8 cellular contexts compared by ENCODE assay signal in genomic region chr5:74903165-74903787, GRCh38. TPM values are rescaled to one million over a fixed set of nuclear protein-coding genes. Genes with fewer than 3 reads are reported as not detected.
A peak's percentile ranks its signal among the peaks of the same experiment; 100 is the strongest.
DNase-seq lines count a peak whose midpoint lies in the region; ATAC-seq and TF ChIP-seq lines count a peak whose summit lies in the region.

No MANE protein-coding gene starts in this region.

- H3K56ac ChIP-seq in IMR-90 (ENCODE audit: extremely low read depth, insufficient read depth, low read length), result no peak overlapping the region

- BruUV-seq in IMR-90 (replicated peaks; lab: Mats Ljungman, UMichigan), result no TSS peak

- H3K14ac ChIP-seq in IMR-90 (replicated peaks; ENCODE audit: low read depth, low read length), result no peak overlapping the region

- in situ Hi-C loops in IMR-90 (cut with MboI; ENCODE audit: low sequenced_read_pairs), result loop anchor here (25.0 kb wide), 1 partner anchor 991 kb away; no protein-coding TSS in a partner anchor

- dilution Hi-C loops in IMR-90 (cut with HindIII; ENCODE audit: low sequenced_read_pairs, unreplicated experiment), result no loop called here

- no peak overlapping the region for H3K18ac ChIP-seq in IMR-90 (ENCODE audit: low read depth, low read length)

- 0 out of 2 replicates have a peak, but pooled peaks have one; percentile 7 for TF ChIP-seq CTCF in IMR-90 (conservative IDR thresholded peaks at IDR 0.05; ENCODE audit: low read depth, low read length)

- H3K27ac Mint-ChIP-seq in activated CD8-positive, alpha-beta T cell treated with anti-CD3 and anti-CD28 coated beads, Interleukin-2, amount 10 ng/mL, durations not matched to agents 7 days and 5 days, result no peak overlapping the region

- no peak overlapping the region for H3K4ac ChIP-seq in IMR-90 (ENCODE audit: low read depth, low read length)

- H4K8ac ChIP-seq in IMR-90 (ENCODE audit: low read depth in 2 of 2, low read length in 2 of 2), result no peak overlapping the region

- H3K4me2 ChIP-seq in IMR-90 (ENCODE audit: low read depth, low read length), result no peak overlapping the region

- ATAC-seq in IMR-90 (ENCODE audit: low read depth) (no peak), HG03354 (IDR thresholded peaks at IDR 0.05; ENCODE audit: poor library complexity, severe bottlenecking, unreplicated experiment) (no peak), GM19452 (IDR thresholded peaks at IDR 0.05; ENCODE audit: unreplicated experiment) (no peak), HG03342 (IDR thresholded peaks at IDR 0.05; ENCODE audit: unreplicated experiment) (no peak)
- ATAC-seq in activated CD8-positive, alpha-beta T cell treated with anti-CD3 and anti-CD28 coated beads, Interleukin-2, amount 10 ng/mL, durations not matched to agents 7 days and 5 days, result peak; percentile 47

- H3K23ac ChIP-seq in IMR-90 (ENCODE audit: low read depth, low read length), result no peak overlapping the region

- H3K4me3 ChIP-seq in IMR-90 (ENCODE audit: insufficient read depth, low read depth, low read length), result no peak overlapping the region

- H3K9me3 ChIP-seq in IMR-90 (ENCODE audit: control insufficient read depth, insufficient read depth, low read length), result peaks cover under 1% of the 10 kb centered on the region; the same call in 1 of the 2 replicates

- H4K20me1 ChIP-seq in IMR-90 (ENCODE audit: insufficient read depth, low read length), result no peaks in the 10 kb centered on the region

- intact Hi-C loops in IMR-90 (cut with micrococcal nuclease), result no loop called here

- no peak overlapping the region for H2BK120ac ChIP-seq in IMR-90 (ENCODE audit: low read depth, low read length)

- no peak overlapping the region for H2AK9ac ChIP-seq in IMR-90 (replicated peaks; ENCODE audit: low read depth, low read length, poor library complexity)

- H2BK5ac ChIP-seq in IMR-90 (ENCODE audit: low read depth, low read length, poor library complexity, severe bottlenecking), result no peak overlapping the region

- no peaks in the 10 kb centered on the region for H3K9me3 Mint-ChIP-seq in activated CD8-positive, alpha-beta T cell treated with anti-CD3 and anti-CD28 coated beads, Interleukin-2, amount 10 ng/mL, durations not matched to agents 7 days and 5 days (ENCODE audit: insufficient read depth)

- H2AK5ac ChIP-seq in IMR-90 (ENCODE audit: low read depth, low read length), result no peak overlapping the region

- 30% methylated on average over 2 of the region's 4 CpGs; no CpG with 5 or more reads in 1 of the 2 experiments for WGBS in IMR-90 (ENCODE audit: extremely low coverage in 2 of 2, insufficient read length in 1 of 2), 2 experiments

- H4K5ac ChIP-seq in IMR-90 (ENCODE audit: low read depth, low read length), result no peak overlapping the region

- no peak overlapping the region for H2BK15ac ChIP-seq in IMR-90 (ENCODE audit: low read depth, low read length)

- H3K27ac ChIP-seq in IMR-90 (ENCODE audit: insufficient read depth, low read length), result no peak overlapping the region

- no peak overlapping the region for H2AFZ ChIP-seq in IMR-90 (replicated peaks; ENCODE audit: low read length, poor library complexity)

- no peaks in the 10 kb centered on the region for H3K27me3 Mint-ChIP-seq in activated CD8-positive, alpha-beta T cell treated with anti-CD3 and anti-CD28 coated beads, Interleukin-2, amount 10 ng/mL, durations not matched to agents 7 days and 5 days (ENCODE audit: low read depth)

- H3K4me1 Mint-ChIP-seq in activated CD8-positive, alpha-beta T cell treated with anti-CD3 and anti-CD28 coated beads, Interleukin-2, amount 10 ng/mL, durations not matched to agents 7 days and 5 days (ENCODE audit: low read depth), result no peaks in the 10 kb centered on the region

- no peaks in the 10 kb centered on the region for H3K36me3 ChIP-seq in IMR-90 (ENCODE audit: control insufficient read depth, insufficient read depth, low read length)

- no peaks in the 10 kb centered on the region for H3K36me3 Mint-ChIP-seq in activated CD8-positive, alpha-beta T cell treated with anti-CD3 and anti-CD28 coated beads, Interleukin-2, amount 10 ng/mL, durations not matched to agents 7 days and 5 days (ENCODE audit: low read depth)

- no peak overlapping the region for H3K4me3 Mint-ChIP-seq in activated CD8-positive, alpha-beta T cell treated with anti-CD3 and anti-CD28 coated beads, Interleukin-2, amount 10 ng/mL, durations not matched to agents 7 days and 5 days

- POLR2A ChIA-PET in IMR-90 (lab: Charles Lee; ENCODE audit: unreplicated experiment), result no interaction called here
- POLR2A ChIA-PET in activated CD8-positive, alpha-beta T cell treated with anti-CD3 and anti-CD28 coated beads, Interleukin-2, amount 10 ng/mL, durations not matched to agents 7 days and 5 days (lab: Charles Lee), result no interaction called here

- peak; percentile 10; the same call in 1 of the 2 replicates for TF ChIP-seq RAD21 in IMR-90 (IDR thresholded peaks at IDR 0.05; ENCODE audit: low read length)

- peak; percentile 47 for DNase-seq in ELR (ENCODE audit: low read depth)
- no peak for DNase-seq in IMR-90
- DNase-seq in activated CD8-positive, alpha-beta T cell treated with anti-CD3 and anti-CD28 coated beads, Interleukin-2, amount 10 ng/mL, durations not matched to agents 7 days and 5 days, result no peak
- DNase-seq in iPS DF 19.7 (ENCODE audit: low read depth, low spot score), result peak; percentile 68
- DNase-seq in superior temporal gyrus (ENCODE audit: extremely low spot score), result peak; percentile 19

- no peaks in the 10 kb centered on the region for H3K79me1 ChIP-seq in IMR-90 (ENCODE audit: low read depth in 1 of 2, low read length in 2 of 2)

- no peak for TF ChIP-seq POLR2A in IMR-90 (IDR thresholded peaks at IDR 0.05; ENCODE audit: low read depth, low read length)

- H3K27me3 ChIP-seq in IMR-90 (ENCODE audit: control insufficient read depth, insufficient read depth, low read length), result no peaks in the 10 kb centered on the region

- no peaks in the 10 kb centered on the region for H3K4me1 ChIP-seq in IMR-90 (ENCODE audit: control insufficient read depth, insufficient read depth, low read length)

- no peak overlapping the region for H2BK20ac ChIP-seq in IMR-90 (ENCODE audit: low read depth, low read length)

- no peaks in the 10 kb centered on the region for H3K9me1 ChIP-seq in IMR-90 (ENCODE audit: insufficient read depth, low read length)

- CTCF ChIA-PET in IMR-90 (lab: Yijun Ruan, JAX), result no interaction called here
- CTCF ChIA-PET in activated CD8-positive, alpha-beta T cell treated with anti-CD3 and anti-CD28 coated beads, Interleukin-2, amount 10 ng/mL, durations not matched to agents 7 days and 5 days (lab: Charles Lee), result interaction anchor here (1.0 to 1.5 kb wide), 2 partner anchors 136 to 144 kb away, joined by 3 to 4 read pairs; partner anchors contain the start of genes GFM2 and NSA2

- H3K9ac ChIP-seq in IMR-90 (ENCODE audit: low read depth, low read length), result no peak overlapping the region

- no peak overlapping the region for H4K91ac ChIP-seq in IMR-90 (ENCODE audit: insufficient read depth, low read depth, low read length)

TF ChIP-seq in IMR-90, 13 proteins besides CTCF, POLR2A, EP300 and RAD21:
- TF ChIP-seq MAZ (IDR thresholded peaks at IDR 0.05; ENCODE audit: borderline replicate concordance, low read depth, low read length), result no peak
- no peak for TF ChIP-seq CEBPB (IDR thresholded peaks at IDR 0.05; ENCODE audit: low read depth, low read length)
- TF ChIP-seq SMC3 (IDR thresholded peaks at IDR 0.05; ENCODE audit: low read depth, low read length), result no peak
- TF ChIP-seq FOS (IDR thresholded peaks at IDR 0.05; ENCODE audit: low read depth, low read length), result no peak
- TF ChIP-seq ELK1 (IDR thresholded peaks at IDR 0.05; ENCODE audit: borderline replicate concordance, low read depth, low read length), result no peak
- TF ChIP-seq RFX5 (IDR thresholded peaks at IDR 0.05; ENCODE audit: low read depth, low read length), result no peak
- no peak for TF ChIP-seq RCOR1 (IDR thresholded peaks at IDR 0.05; ENCODE audit: insufficient replicate concordance, low read length)
- no peak for TF ChIP-seq CHD1 (IDR thresholded peaks at IDR 0.05; ENCODE audit: low read depth, low read length)
- no peak for TF ChIP-seq MAFK (IDR thresholded peaks at IDR 0.05; ENCODE audit: low read depth, low read length)
- no peak for TF ChIP-seq MXI1 (IDR thresholded peaks at IDR 0.05; ENCODE audit: borderline replicate concordance, low read depth, low read length)
- TF ChIP-seq BHLHE40 (IDR thresholded peaks at IDR 0.05; ENCODE audit: low read depth, low read length), result no peak
- no peak for TF ChIP-seq NFE2L2 (IDR thresholded peaks at IDR 0.05; ENCODE audit: low read depth, low read length)

RNA-seq across cellular contexts. Expression of gene FAM169A, which starts 37.1 kb away (rescaled TPM):
- total RNA-seq in IMR-90 (2012; rRNA removed), result under 0.01 TPM in 2 replicates
- not detected in 2 replicates for polyA plus RNA-seq in IMR-90 (2012; rRNA removed)
- not detected in 2 replicates for polyA plus RNA-seq in IMR-90 (2012; cell fraction: cytosol; rRNA removed)
- polyA plus RNA-seq in IMR-90 (2012; cell fraction: nucleus; rRNA removed; ENCODE audit: low replicate concordance), result 0.02 TPM in 1 of 2 replicates, not detected in the other
- 1 to 10 TPM; 3.8 to 5.6 TPM for total RNA-seq in activated CD8-positive, alpha-beta T cell treated with anti-CD3 and anti-CD28 coated beads, Interleukin-2, amount 10 ng/mL, durations not matched to agents 7 days and 5 days

Comparison
In these comparisons a context has a peak if more than half of its experiments do, and no peak if none do; other contexts are left out.
1. DNase-seq: peak in ELR (single experiment), iPS DF 19.7 (single experiment) and superior temporal gyrus (single experiment); none in IMR-90 (single experiment) and activated CD8-positive, alpha-beta T cell treated with anti-CD3 and anti-CD28 coated beads, Interleukin-2, amount 10 ng/mL, durations not matched to agents 7 days and 5 days (single experiment).